ENCODE assay signal across 14 cellular contexts in the genomic region with DNA sequence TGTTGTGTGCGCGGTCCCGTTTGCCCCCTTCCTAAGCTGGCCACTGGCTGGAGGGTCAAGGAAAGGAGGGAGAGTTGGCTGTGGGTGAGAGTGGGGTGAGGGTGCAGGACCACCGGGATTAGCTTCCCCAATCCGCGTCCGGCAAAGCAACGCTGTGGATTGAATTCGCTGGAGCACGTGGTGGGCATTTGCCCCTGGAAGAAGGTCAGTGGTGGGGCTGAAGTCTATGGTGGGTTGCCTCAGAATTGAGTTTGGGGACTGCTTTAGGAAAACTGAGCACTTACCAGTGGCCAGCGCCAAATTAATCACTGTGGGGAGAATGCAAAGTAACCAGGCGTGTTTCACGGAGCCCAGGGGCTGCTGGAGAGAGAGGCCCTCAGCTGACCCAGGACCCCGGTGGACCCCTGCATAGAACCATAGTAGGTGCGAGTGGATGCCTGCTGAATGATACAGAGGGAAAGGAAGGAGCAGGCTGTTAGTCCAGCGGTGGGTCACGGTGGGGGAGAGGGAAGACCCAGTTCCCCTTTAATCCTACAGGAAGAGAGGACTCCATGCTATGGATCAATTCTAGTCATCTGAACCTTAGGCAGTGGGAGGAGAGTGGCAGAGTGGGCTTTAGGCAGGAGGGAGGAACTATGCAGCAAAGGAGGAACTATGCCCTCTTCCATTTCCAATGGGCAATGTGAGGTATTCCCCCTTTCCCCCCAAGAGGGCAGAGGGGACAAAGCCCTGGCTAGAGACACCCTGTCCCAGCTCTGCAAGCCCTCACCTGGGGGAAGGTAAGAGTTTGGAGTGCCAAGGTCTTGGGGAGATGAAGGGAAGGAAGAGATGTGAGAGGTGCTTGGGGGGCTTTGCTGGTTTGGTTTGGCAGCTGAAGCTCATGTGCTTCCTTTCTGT. TPM values are rescaled to one million over a fixed set of nuclear protein-coding genes. Genes with fewer than 3 reads are reported as not detected.
A peak's percentile ranks its signal among the peaks of the same experiment; 100 is the strongest.
DNase-seq lines count a peak whose midpoint lies in the region; ATAC-seq and TF ChIP-seq lines count a peak whose summit lies in the region.
"Had no signal": no experiment of that assay in that cellular context is flagged by ENCODE, and none has a peak within 500 bp of the region (broad histone marks: within the 10 kb centered on the region; RNA-seq: fewer than 3 reads in every experiment).

No MANE protein-coding gene starts in this region.

- H3K27me3 Mint-ChIP-seq in activated naive CD4-positive, alpha-beta T cell treated with anti-CD3 and anti-CD28 coated beads, Interleukin-2, amount 50 U/mL, for 24 hours, result peaks cover 23% of the 10 kb centered on the region
- H3K27me3 Mint-ChIP-seq in endodermal cell (ENCODE audit: insufficient read depth), result peaks cover 44% of the 10 kb centered on the region

- no peaks in the 10 kb centered on the region for H3K9me3 Mint-ChIP-seq in activated naive CD4-positive, alpha-beta T cell treated with anti-CD3 and anti-CD28 coated beads, Interleukin-2, amount 50 U/mL, for 24 hours
- H3K9me3 Mint-ChIP-seq in endodermal cell, result no peaks in the 10 kb centered on the region

- H3K4me1 ChIP-seq in endodermal cell (ENCODE audit: control insufficient read depth, insufficient read depth, low read length) (peaks cover 3% of the 10 kb centered on the region), upper lobe of right lung (peaks cover 16% of the 10 kb centered on the region)

- peak overlapping the region; percentile 27 for H3K4me3 Mint-ChIP-seq in activated naive CD4-positive, alpha-beta T cell treated with anti-CD3 and anti-CD28 coated beads, Interleukin-2, amount 50 U/mL, for 24 hours
- H3K4me3 Mint-ChIP-seq in endodermal cell, result peak overlapping the region; percentile 55

- H3K27ac ChIP-seq in endodermal cell (ENCODE audit: low read depth, low read length) (no peak overlapping the region), upper lobe of right lung (no peak overlapping the region)
- H3K27ac ChIP-seq: gastroesophageal sphincter, neutrophil had no signal

- H3K9ac ChIP-seq in endodermal cell (ENCODE audit: extremely low read depth, low read length, poor library complexity, severe bottlenecking), result no peak overlapping the region

- H3K36me3 Mint-ChIP-seq in activated naive CD4-positive, alpha-beta T cell treated with anti-CD3 and anti-CD28 coated beads, Interleukin-2, amount 50 U/mL, for 24 hours, result no peaks in the 10 kb centered on the region
- no peaks in the 10 kb centered on the region for H3K36me3 Mint-ChIP-seq in endodermal cell (ENCODE audit: low read depth)

- peak overlapping the region; percentile 13 for H3K27ac Mint-ChIP-seq in activated naive CD4-positive, alpha-beta T cell treated with anti-CD3 and anti-CD28 coated beads, Interleukin-2, amount 50 U/mL, for 24 hours
- H3K27ac Mint-ChIP-seq in endodermal cell, result no peak overlapping the region

- intact Hi-C loops in upper lobe of right lung (cut with DNase I), result no loop called here

- ATAC-seq in upper lobe of right lung (peak; percentile 40), esophagus mucosa (no peak), GM19452 (IDR thresholded peaks at IDR 0.05; ENCODE audit: unreplicated experiment) (no peak)
- ATAC-seq: gastroesophageal sphincter, left lobe of liver had no signal

- H3K27me3 ChIP-seq in endodermal cell (ENCODE audit: control insufficient read depth, insufficient read depth, low read length, poor library complexity, severe bottlenecking) (peaks cover 42% of the 10 kb centered on the region), upper lobe of right lung (peaks cover 43% of the 10 kb centered on the region)

- H3K4me3 ChIP-seq in endodermal cell (ENCODE audit: low read length) (peak overlapping the region; percentile 25), upper lobe of right lung (no peak overlapping the region)
- H3K4me3 ChIP-seq: gastroesophageal sphincter, HAP-1 had no signal

- H3K9me3 ChIP-seq in endodermal cell (ENCODE audit: control insufficient read depth, low read length), result no peaks in the 10 kb centered on the region
- H3K9me3 ChIP-seq in upper lobe of right lung, result no peaks in the 10 kb centered on the region
- H3K9me3 ChIP-seq: neutrophil had no signal

- H3K36me3 ChIP-seq in endodermal cell (ENCODE audit: control insufficient read depth, insufficient read depth, low read length), result no peaks in the 10 kb centered on the region
- H3K36me3 ChIP-seq in upper lobe of right lung, result no peaks in the 10 kb centered on the region
- H3K36me3 ChIP-seq: gastroesophageal sphincter, HAP-1, neutrophil had no signal

- no peak for DNase-seq in activated naive CD4-positive, alpha-beta T cell (lab: John Stamatoyannopoulos, UW)
- DNase-seq in MV-4-11 (lab: John Stamatoyannopoulos, UW) (peak; percentile 12), endodermal cell (peak; percentile 59), upper lobe of right lung (no peak), H4 (ENCODE audit: low spot score) (no peak)
- DNase-seq: effector CD8-positive, alpha-beta T cell; KBM-7 had no signal

- peaks cover 39% of the 10 kb centered on the region for H3K4me1 Mint-ChIP-seq in activated naive CD4-positive, alpha-beta T cell treated with anti-CD3 and anti-CD28 coated beads, Interleukin-2, amount 50 U/mL, for 24 hours
- H3K4me1 Mint-ChIP-seq in endodermal cell, result peaks cover 23% of the 10 kb centered on the region

- TF ChIP-seq CTCF in endodermal cell (conservative IDR thresholded peaks at IDR 0.05) (no peak), upper lobe of right lung (IDR thresholded peaks at IDR 0.05) (no peak)

- WGBS in endodermal cell (ENCODE audit: insufficient coverage in 1 of 2, insufficient read length in 1 of 2), 2 experiments, result 28 to 40% methylated on average over 3 to 17 of the region's 17 CpGs

RNA-seq across cellular contexts. Expression of gene TNFRSF8, which starts 1.2 kb away (rescaled TPM):
- total RNA-seq in endodermal cell (1 to 10 TPM in 1 of 2 donors, under 1 TPM in 1; 0.69 to 2.3 TPM), upper lobe of right lung (1.8 TPM), esophagus mucosa (0.12 TPM)
- polyA plus RNA-seq in endodermal cell (2013, experiment 1 of 2), result 0.85 TPM
- 0.41 TPM for polyA plus RNA-seq in endodermal cell (2013, experiment 2 of 2)
- 0.02 TPM in 1 of 2 replicates, not detected in the other for total RNA-seq in H4 (2014; rRNA removed; shearing (Covaris generic))

RNA-seq across cellular contexts. Expression of gene MIIP, which starts 45.0 kb away (rescaled TPM):
- 10 to 100 TPM; 66.2 to 72.1 TPM for total RNA-seq in endodermal cell
- 57.6 TPM for polyA plus RNA-seq in endodermal cell (2013, experiment 1 of 2)
- 47.7 TPM for polyA plus RNA-seq in endodermal cell (2013, experiment 2 of 2)
- 37.9 TPM for total RNA-seq in upper lobe of right lung
- 15.3 and 18.6 TPM in 2 replicates for total RNA-seq in H4 (2014; rRNA removed; shearing (Covaris generic))
- 15.2 TPM for total RNA-seq in esophagus mucosa

Comparison
In these comparisons a context has a peak if more than half of its experiments do, and no peak if none do; other contexts are left out.
1. DNase-seq: peak in MV-4-11 (single experiment) and endodermal cell (single experiment); none in activated naive CD4-positive, alpha-beta T cell (0 of 4), upper lobe of right lung (single experiment) and H4 (single experiment).